Comparison of ENCODE assay signal across 24 cellular contexts in the genomic region with DNA sequence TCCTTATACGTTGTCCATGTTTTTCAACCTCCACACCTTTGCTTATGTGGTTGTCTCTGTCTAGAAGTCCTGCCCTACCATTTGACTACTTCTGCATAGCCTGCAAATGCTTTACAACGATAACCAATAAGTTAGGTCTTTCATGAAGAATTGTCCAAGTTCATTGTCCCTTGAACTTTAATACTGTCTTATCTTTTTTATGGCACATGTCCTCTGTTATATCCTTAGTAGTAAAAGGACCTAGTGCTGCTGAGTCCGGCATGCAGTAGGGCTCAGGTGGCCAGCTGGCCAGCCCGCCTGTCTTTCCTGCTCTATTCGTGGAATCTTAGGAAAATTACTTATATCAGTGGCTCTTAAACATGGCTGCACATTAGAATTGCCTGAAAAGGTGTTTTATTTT.
"Had no signal": no experiment of that assay in that cellular context is flagged by ENCODE, and none has a peak within 500 bp of the region (broad histone marks: within the 10 kb centered on the region; RNA-seq: fewer than 3 reads in every experiment).

No MANE protein-coding gene starts in this region.

- H3K9me3 Mint-ChIP-seq: activated naive CD4-positive, alpha-beta T cell treated with anti-CD3 and anti-CD28 coated beads for 36 hours; activated naive CD8-positive, alpha-beta T cell treated with anti-CD3 and anti-CD28 coated beads for 36 hours; naive thymus-derived CD8-positive, alpha-beta T cell; stimulated activated naive CD8-positive, alpha-beta T cell treated with anti-CD3 and anti-CD28 coated beads, Interleukin-15, Interleukin-2, amounts not matched to agents 100 ng/mL and 50 ng/mL, for 24 hours had no signal

- H3K36me3 Mint-ChIP-seq: activated naive CD8-positive, alpha-beta T cell treated with anti-CD3 and anti-CD28 coated beads for 36 hours; naive thymus-derived CD8-positive, alpha-beta T cell had no signal

- H3K27me3 ChIP-seq: adrenal gland, body of pancreas, esophagus muscularis mucosa, thyroid gland had no signal

- H3K4me3 ChIP-seq: adrenal gland, body of pancreas, esophagus muscularis mucosa, thyroid gland had no signal

- H3K27ac ChIP-seq: esophagus muscularis mucosa had no signal

- H3K36me3 ChIP-seq: adrenal gland, esophagus muscularis mucosa, thyroid gland had no signal

- H3K4me3 Mint-ChIP-seq: activated CD4-positive, alpha-beta T cell treated with anti-CD3 and anti-CD28 coated beads for 36 hours; activated naive CD4-positive, alpha-beta T cell treated with anti-CD3 and anti-CD28 coated beads for 36 hours; activated naive CD8-positive, alpha-beta T cell treated with anti-CD3 and anti-CD28 coated beads for 36 hours; naive thymus-derived CD8-positive, alpha-beta T cell; stimulated activated naive CD8-positive, alpha-beta T cell treated with anti-CD3 and anti-CD28 coated beads, Interleukin-15, Interleukin-2, amounts not matched to agents 100 ng/mL and 50 ng/mL, for 24 hours had no signal

- ATAC-seq: activated CD4-positive, alpha-beta T cell treated with anti-CD3 and anti-CD28 coated beads for 36 hours; left ventricle myocardium superior; naive thymus-derived CD8-positive, alpha-beta T cell had no signal

- H3K9me3 ChIP-seq: adrenal gland, body of pancreas, esophagus muscularis mucosa, thyroid gland had no signal

- DNase-seq: activated CD4-positive, alpha-beta T cell treated with anti-CD3 and anti-CD28 coated beads for 36 hours; activated CD4-positive, alpha-beta T cell treated with anti-CD3 and anti-CD28 coated beads, Interleukin-2, amount 50 U/mL, for 4 hours; activated CD4-positive, CD25-positive, alpha-beta regulatory T cell; activated effector memory CD4-positive, alpha-beta T cell treated with Interleukin-2 at 50 U/mL for 16 hours; activated naive CD4-positive, alpha-beta T cell treated with anti-CD3 and anti-CD28 coated beads for 36 hours; activated naive CD8-positive, alpha-beta T cell treated with anti-CD3 and anti-CD28 coated beads for 36 hours; activated T-cell treated with anti-CD3 and anti-CD28 coated beads for 4 hours; adrenal gland; aorta; body of pancreas; dermis blood vessel endothelial cell; effector CD4-positive, alpha-beta T cell; foreskin melanocyte; left ventricle myocardium superior; naive thymus-derived CD8-positive, alpha-beta T cell; posterior cingulate gyrus; right cardiac atrium; stimulated activated CD4-positive, alpha-beta T cell treated with anti-CD3 and anti-CD28 coated beads, Interleukin-2, amount 100 ng/mL, for 48 hours; substantia nigra; T-helper 2 cell; thyroid gland had no signal

- H3K27ac Mint-ChIP-seq: activated CD4-positive, alpha-beta T cell treated with anti-CD3 and anti-CD28 coated beads for 36 hours; activated naive CD4-positive, alpha-beta T cell treated with anti-CD3 and anti-CD28 coated beads for 36 hours; activated naive CD8-positive, alpha-beta T cell treated with anti-CD3 and anti-CD28 coated beads for 36 hours; stimulated activated naive CD8-positive, alpha-beta T cell treated with anti-CD3 and anti-CD28 coated beads, Interleukin-15, Interleukin-2, amounts not matched to agents 100 ng/mL and 50 ng/mL, for 24 hours had no signal

- FAIRE-seq: colon had no signal

- H3K27me3 Mint-ChIP-seq: activated CD4-positive, alpha-beta T cell treated with anti-CD3 and anti-CD28 coated beads for 36 hours; activated naive CD8-positive, alpha-beta T cell treated with anti-CD3 and anti-CD28 coated beads for 36 hours; naive thymus-derived CD8-positive, alpha-beta T cell; stimulated activated naive CD8-positive, alpha-beta T cell treated with anti-CD3 and anti-CD28 coated beads, Interleukin-15, Interleukin-2, amounts not matched to agents 100 ng/mL and 50 ng/mL, for 24 hours had no signal
